Comparison of ENCODE assay signal across 22 cellular contexts in the genomic region with DNA sequence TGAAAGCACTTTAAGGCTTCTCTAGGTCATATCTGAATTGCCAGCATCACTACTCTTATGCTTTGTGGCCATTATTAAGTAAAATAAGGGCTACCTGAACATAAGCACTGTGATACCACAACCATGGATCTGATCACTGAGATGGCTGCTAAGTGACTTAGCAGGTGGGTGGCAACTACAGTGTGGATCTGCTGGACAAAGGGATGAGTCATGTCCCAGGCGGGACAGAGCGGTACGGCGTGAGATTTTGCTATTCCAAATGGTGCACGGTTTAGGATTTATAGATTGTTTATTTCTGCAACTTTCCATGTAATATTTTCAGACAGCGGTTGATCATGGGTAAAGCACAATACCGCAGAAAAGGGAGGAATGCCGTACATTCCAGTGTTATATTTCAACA. TPM values are rescaled to one million over a fixed set of nuclear protein-coding genes. Genes with fewer than 3 reads are reported as not detected.
DNase-seq lines count a peak whose midpoint lies in the region; ATAC-seq and TF ChIP-seq lines count a peak whose summit lies in the region.
"Had no signal": no experiment of that assay in that cellular context is flagged by ENCODE, and none has a peak within 500 bp of the region (broad histone marks: within the 10 kb centered on the region; RNA-seq: fewer than 3 reads in every experiment).

No MANE protein-coding gene starts in this region.

- no peaks in the 10 kb centered on the region for H3K36me3 ChIP-seq in Panc1 (ENCODE audit: control insufficient read depth, insufficient read depth, low read length)
- H3K36me3 ChIP-seq in muscle layer of colon (ENCODE audit: insufficient read depth, low read length), result peaks cover 3% of the 10 kb centered on the region
- H3K36me3 ChIP-seq in Karpas-422 (ENCODE audit: insufficient read depth, low read length), result no peaks in the 10 kb centered on the region
- H3K36me3 ChIP-seq: Peyer's patch had no signal

- BruUV-seq in Panc1 (replicated peaks; lab: Mats Ljungman, UMichigan), result no TSS peak

- H3K4me2 ChIP-seq in Karpas-422 (ENCODE audit: low read depth, low read length, poor library complexity, severe bottlenecking), result no peak overlapping the region
- H3K4me2 ChIP-seq: BLaER1 treated with 17β-estradiol and CSF1 and Interleukin-3, amounts not matched to agents 10 nM and 100 nM had no signal

- no peaks in the 10 kb centered on the region for H3K27me3 ChIP-seq in Panc1 (ENCODE audit: control insufficient read depth, insufficient read depth, low read length)
- no peaks in the 10 kb centered on the region for H3K27me3 ChIP-seq in muscle layer of colon (ENCODE audit: control insufficient read depth in 1 of 2, insufficient read depth in 2 of 2, low read length in 2 of 2)
- no peaks in the 10 kb centered on the region for H3K27me3 ChIP-seq in Karpas-422 (ENCODE audit: low read length)
- H3K27me3 ChIP-seq: BLaER1 treated with 17β-estradiol and CSF1 and Interleukin-3, amounts not matched to agents 10 nM and 100 nM; esophagus squamous epithelium; Peyer's patch; tibial artery had no signal

- no peak for ATAC-seq in Panc1
- ATAC-seq in GM19463 (IDR thresholded peaks at IDR 0.05; ENCODE audit: unreplicated experiment), result no peak

- TF ChIP-seq CTCF in Panc1 (IDR thresholded peaks at IDR 0.05), result no peak

- H3K9me3 ChIP-seq in Panc1 (ENCODE audit: control insufficient read depth, insufficient read depth, low read depth, low read length) (no peaks in the 10 kb centered on the region), muscle layer of colon (ENCODE audit: low read length) (no peaks in the 10 kb centered on the region), Karpas-422 (ENCODE audit: low read length) (no peaks in the 10 kb centered on the region)
- H3K9me3 ChIP-seq: BLaER1 treated with 17β-estradiol and CSF1 and Interleukin-3, amounts not matched to agents 10 nM and 100 nM; esophagus squamous epithelium; Peyer's patch; tibial artery had no signal

- H2AFZ ChIP-seq in Karpas-422 (ENCODE audit: low read length), result no peak overlapping the region
- H2AFZ ChIP-seq: GM23248 had no signal

- H3K4me3 ChIP-seq in Panc1 (ENCODE audit: low read depth in 2 of 2, low read length in 2 of 2), result no peak overlapping the region
- no peak overlapping the region for H3K4me3 ChIP-seq in muscle layer of colon (ENCODE audit: low read depth in 1 of 2, low read length in 2 of 2)
- no peak overlapping the region for H3K4me3 ChIP-seq in Karpas-422 (ENCODE audit: low read length)
- H3K4me3 ChIP-seq: BLaER1 treated with 17β-estradiol and CSF1 and Interleukin-3, amounts not matched to agents 10 nM and 100 nM; esophagus squamous epithelium; GM23248; Peyer's patch; tibial artery had no signal

- intact Hi-C loops in Panc1 (cut with micrococcal nuclease; ENCODE audit: unreplicated experiment), result no loop called here

- no peaks in the 10 kb centered on the region for H4K20me1 ChIP-seq in Karpas-422 (ENCODE audit: insufficient read depth, low read depth, low read length)

- DNase-seq in Panc1 (ENCODE audit: low read depth, low spot score), result no peak
- peak; percentile 39 for DNase-seq in dermis blood vessel endothelial cell
- peak in 3 of 49 donors; percentile 7 to 49 (median 11) for DNase-seq in substantia nigra (lab: John Stamatoyannopoulos, UW)
- DNase-seq in NCI-H226, result no peak
- no peak for DNase-seq in Karpas-422
- DNase-seq: activated CD4-positive, alpha-beta T cell treated with anti-CD3 and anti-CD28 coated beads, Interleukin-2, amount 10 ng/mL, durations not matched to agents 24 days and 14 days; activated naive CD4-positive, alpha-beta T cell treated with anti-CD3 and anti-CD28 coated beads, Interleukin-2, amount 50 U/mL, for 16 hours; effector CD4-positive, alpha-beta T cell; esophagus squamous epithelium; GM23248; immature natural killer cell; Kasumi-1; NCI-H2171 treated with DMSO at 0.1 percent for 48 hours; NCI-H82; stimulated activated CD4-positive, alpha-beta T cell treated with anti-CD3 and anti-CD28 coated beads, Interleukin-4, amount 100 ng/mL, for 4 hours had no signal

- in situ Hi-C loops in Panc1 (cut with HindIII; ENCODE audit: low pct_unique_long_range_greater_than_20kb, low sequenced_read_pairs), result no loop called here

- CTCF ChIA-PET in Panc1 (lab: Charles Lee), result no interaction called here

- peaks cover 61% of the 10 kb centered on the region for H3K79me2 ChIP-seq in Karpas-422 (ENCODE audit: low read length)

- POLR2A ChIA-PET in Panc1 (lab: Charles Lee), result interaction anchor here (0.6 kb wide), 1 partner anchor 22 kb away, joined by 4 read pairs; no protein-coding TSS in a partner anchor

- H3K4me1 ChIP-seq in Panc1 (ENCODE audit: control insufficient read depth, insufficient read depth, low read length), result peaks cover 53% of the 10 kb centered on the region
- peaks cover 37% of the 10 kb centered on the region for H3K4me1 ChIP-seq in muscle layer of colon (ENCODE audit: insufficient read depth, low read length)
- peaks cover 22% of the 10 kb centered on the region for H3K4me1 ChIP-seq in Karpas-422 (ENCODE audit: low read length)

- H3K9ac ChIP-seq in muscle layer of colon (ENCODE audit: low read length), result no peak overlapping the region
- H3K9ac ChIP-seq in Karpas-422 (ENCODE audit: low read length), result no peak overlapping the region
- H3K9ac ChIP-seq: BLaER1 treated with 17β-estradiol and CSF1 and Interleukin-3, amounts not matched to agents 10 nM and 100 nM; GM23248 had no signal

- H3K27ac ChIP-seq in Panc1 (ENCODE audit: low read length) (peak overlapping the region; percentile 53; the same call in 1 of the 2 replicates), muscle layer of colon (ENCODE audit: low read depth, low read length) (peak overlapping the region; percentile 78), substantia nigra (ENCODE audit: low read depth, low read length, poor library complexity, severe bottlenecking) (peak overlapping the region; percentile 93), Karpas-422 (ENCODE audit: low read length) (no peak overlapping the region)
- H3K27ac ChIP-seq: BLaER1 treated with 17β-estradiol and CSF1 and Interleukin-3, amounts not matched to agents 10 nM and 100 nM; esophagus squamous epithelium; GM23248; tibial artery had no signal

- no peaks in the 10 kb centered on the region for H3K9me2 ChIP-seq in Karpas-422 (replicated peaks; ENCODE audit: insufficient read depth, low read length)

RNA-seq across cellular contexts. Expression of gene MLXIP, which starts 39.4 kb away (rescaled TPM):
- total RNA-seq in Panc1 (2021; ENCODE audit: unreplicated experiment), result 124 TPM
- 115 TPM for polyA plus RNA-seq in Panc1 (2012; ENCODE audit: insufficient read length)
- total RNA-seq in dermis blood vessel endothelial cell, result 16.7 and 35.7 TPM in 2 replicates
- 13.8 and 14.8 TPM in 2 replicates for total RNA-seq in Karpas-422 (2014; rRNA removed; shearing (Covaris generic); ENCODE audit: low replicate concordance)

RNA-seq across cellular contexts. Expression of gene IL31, which starts 56.0 kb away (rescaled TPM):
- total RNA-seq in Panc1 (2021; ENCODE audit: unreplicated experiment) (not detected), dermis blood vessel endothelial cell (not detected in 2 replicates)
- not detected for polyA plus RNA-seq in Panc1 (2012; ENCODE audit: insufficient read length)
- total RNA-seq in Karpas-422 (2014; rRNA removed; shearing (Covaris generic); ENCODE audit: low replicate concordance), result not detected in 2 replicates
- total RNA-seq: esophagus squamous epithelium, GM23248, mesothelial cell of epicardium, Peyer's patch, sciatic nerve had no signal
- polyA plus RNA-seq: GM23248, immature natural killer cell had no signal
